In genomic region chr7:136530831-136531230, GRCh38 we compare ENCODE assay signal across 18 cellular contexts.
A peak's percentile ranks its signal among the peaks of the same experiment; 100 is the strongest.
DNase-seq lines count a peak whose midpoint lies in the region; TF ChIP-seq lines count a peak whose summit lies in the region.
"Had no signal": no experiment of that assay in that cellular context is flagged by ENCODE, and none has a peak within 500 bp of the region (broad histone marks: within the 10 kb centered on the region; RNA-seq: fewer than 3 reads in every experiment).

No MANE protein-coding gene starts in this region.

- H3K9me3 ChIP-seq in SK-N-SH (peaks cover 5% of the 10 kb centered on the region; the same call in 1 of the 2 replicates), BE2C (peaks cover 3% of the 10 kb centered on the region)
- H3K9me3 ChIP-seq: SJSA1 had no signal

- H3K4me3 ChIP-seq in SK-N-SH (ENCODE audit: low read depth in 2 of 2, low read length in 1 of 2) (no peak overlapping the region), BE2C (ENCODE audit: low read depth, low read length) (no peak overlapping the region)
- H3K4me3 ChIP-seq: K562, PC-9, SJSA1 had no signal

- no peak overlapping the region for H3K9ac ChIP-seq in SK-N-SH

- peak; percentile 18 for DNase-seq in COR-L47 (lab: John Stamatoyannopoulos, UW)
- DNase-seq in NCI-H1436 treated with DMSO at 0.1 percent for 48 hours (lab: John Stamatoyannopoulos, UW) = peak; percentile 38
- peak; percentile 64 for DNase-seq in NCI-H748 (lab: John Stamatoyannopoulos, UW; ENCODE audit: unreplicated experiment)
- peak; percentile 21 for DNase-seq in SK-N-SH
- DNase-seq in chondrocyte (ENCODE audit: low spot score) = no peak
- DNase-seq in RPMI8226 = no peak
- no peak for DNase-seq in BE2C
- DNase-seq: Kasumi-1; NCI-H187; NCI-H2107; NCI-H446 treated with DMSO at 0.1 percent for 48 hours; NCI-H526; NK-92 treated with Interleukin-12 subunit alpha and Interleukin-12 subunit beta, amount 100 ng/mL, for 24 hours; PC-9; Right ventricle myocardium superior had no signal

- peak; percentile 18; the same call in 1 of the 2 replicates for TF ChIP-seq RAD21 in SK-N-SH (IDR thresholded peaks at IDR 0.05; ENCODE audit: low read length)

- no peaks in the 10 kb centered on the region for H4K20me1 ChIP-seq in SK-N-SH (ENCODE audit: insufficient read depth)

- POLR2A ChIA-PET in SK-N-SH (lab: Yijun Ruan, JAX) = no interaction called here

- peaks cover 11% of the 10 kb centered on the region for H3K4me1 Mint-ChIP-seq in chondrocyte (ENCODE audit: low read depth)

- H3K9me3 Mint-ChIP-seq in chondrocyte (ENCODE audit: low read depth) = peaks cover 15% of the 10 kb centered on the region

- no peaks in the 10 kb centered on the region for H3K27me3 ChIP-seq in SK-N-SH (ENCODE audit: insufficient read depth)
- no peaks in the 10 kb centered on the region for H3K27me3 ChIP-seq in BE2C
- H3K27me3 ChIP-seq: SJSA1 had no signal

- H3K4me1 ChIP-seq in SK-N-SH (ENCODE audit: control insufficient read depth in 1 of 2, insufficient read depth in 2 of 2, low read depth in 1 of 2, low read length in 1 of 2) (peaks cover 0 to 12% of the 10 kb centered on the region in 2 experiments; a peak in 2 of 4 replicates), BE2C (peaks cover 23% of the 10 kb centered on the region)

- TF ChIP-seq EP300 in SK-N-SH (IDR thresholded peaks at IDR 0.05; ENCODE audit: borderline replicate concordance in 1 of 2, low read depth in 1 of 2, low read length in 1 of 2) = peak in 1 of 2 experiments; percentile 91; a peak in 2 of 4 replicates

- CTCF ChIA-PET in SK-N-SH (lab: Yijun Ruan, JAX) = interaction anchor here (0.8 to 1.9 kb wide), 8 partner anchors 18 to 344 kb away, joined by 3 to 6 read pairs (median 3); no protein-coding TSS in a partner anchor

- H2AFZ ChIP-seq in SK-N-SH (ENCODE audit: low read depth) = no peak overlapping the region
- H2AFZ ChIP-seq: PC-9 had no signal

- no peaks in the 10 kb centered on the region for H3K36me3 Mint-ChIP-seq in chondrocyte (ENCODE audit: low read depth)

- H3K27ac ChIP-seq in SK-N-SH (ENCODE audit: low read depth in 2 of 2, low read length in 1 of 2) = peak overlapping the region in 1 of 2 experiments; percentile 70; a peak in 2 of 4 replicates
- H3K27ac ChIP-seq: 22Rv1, PC-9, SJSA1 had no signal

- H3K79me2 ChIP-seq in SK-N-SH (ENCODE audit: insufficient read depth) = no peaks in the 10 kb centered on the region

- H3K27ac Mint-ChIP-seq in chondrocyte (ENCODE audit: unreplicated experiment) = no peak overlapping the region

- H3F3A ChIP-seq in SK-N-SH (replicated peaks; ENCODE audit: insufficient read depth) = no peaks in the 10 kb centered on the region

- H3K9me2 ChIP-seq in SK-N-SH = no peaks in the 10 kb centered on the region

- TF ChIP-seq CTCF in SK-N-SH (IDR thresholded peaks at IDR 0.05) (no peak), chondrocyte (IDR thresholded peaks at IDR 0.05) (no peak), BE2C (IDR thresholded peaks at IDR 0.05; ENCODE audit: low read depth, low read length) (no peak)

- H3K4me2 ChIP-seq in SK-N-SH = no peak overlapping the region
- H3K4me2 ChIP-seq: PC-9 had no signal

- no peak overlapping the region for H3K4me3 Mint-ChIP-seq in chondrocyte (ENCODE audit: unreplicated experiment)

- H3K36me3 ChIP-seq in SK-N-SH (replicated peaks in 1 of 2; ENCODE audit: control insufficient read depth in 1 of 2, insufficient read depth in 2 of 2, low read length in 1 of 2) (no peaks in the 10 kb centered on the region), BE2C (no peaks in the 10 kb centered on the region)
- H3K36me3 ChIP-seq: SJSA1 had no signal

- H3K27me3 Mint-ChIP-seq in chondrocyte (ENCODE audit: low read depth) = no peaks in the 10 kb centered on the region

TF ChIP-seq in SK-N-SH, 30 proteins besides CTCF, POLR2A, EP300 and RAD21:
- TF ChIP-seq FOXM1 (IDR thresholded peaks at IDR 0.05; ENCODE audit: low read depth) (no peak), GATA2 (CRISPR knock-in tag; IDR thresholded peaks at IDR 0.05) (peak; percentile 48; the same call in 1 of the 2 replicates), RFX5 (IDR thresholded peaks at IDR 0.05; ENCODE audit: low read length) (0 out of 2 replicates have a peak, but pooled peaks have one; percentile 14), MXI1 (IDR thresholded peaks at IDR 0.05; ENCODE audit: low read depth, low read length) (0 out of 2 replicates have a peak, but pooled peaks have one; percentile 35), TEAD4 (IDR thresholded peaks at IDR 0.05; ENCODE audit: borderline replicate concordance, insufficient read depth) (no peak), RCOR1 (IDR thresholded peaks at IDR 0.05; ENCODE audit: low read length) (peak; percentile 57; the same call in 1 of the 2 replicates)
- TF ChIP-seq, protein P1, sequence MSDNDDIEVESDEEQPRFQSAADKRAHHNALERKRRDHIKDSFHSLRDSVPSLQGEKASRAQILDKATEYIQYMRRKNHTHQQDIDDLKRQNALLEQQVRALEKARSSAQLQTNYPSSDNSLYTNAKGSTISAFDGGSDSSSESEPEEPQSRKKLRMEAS (IDR thresholded peaks at IDR 0.05; ENCODE audit: low read depth) = no peak

Comparison
In these comparisons a context has a peak if more than half of its experiments do, and no peak if none do; other contexts are left out.
1. DNase-seq: peak in COR-L47 (single experiment), NCI-H1436 treated with DMSO at 0.1 percent for 48 hours (single experiment), NCI-H748 (single experiment) and SK-N-SH (single experiment); none in chondrocyte (single experiment), RPMI8226 (single experiment) and BE2C (single experiment).